ENCODE assay signal across 32 cellular contexts in the genomic region with DNA sequence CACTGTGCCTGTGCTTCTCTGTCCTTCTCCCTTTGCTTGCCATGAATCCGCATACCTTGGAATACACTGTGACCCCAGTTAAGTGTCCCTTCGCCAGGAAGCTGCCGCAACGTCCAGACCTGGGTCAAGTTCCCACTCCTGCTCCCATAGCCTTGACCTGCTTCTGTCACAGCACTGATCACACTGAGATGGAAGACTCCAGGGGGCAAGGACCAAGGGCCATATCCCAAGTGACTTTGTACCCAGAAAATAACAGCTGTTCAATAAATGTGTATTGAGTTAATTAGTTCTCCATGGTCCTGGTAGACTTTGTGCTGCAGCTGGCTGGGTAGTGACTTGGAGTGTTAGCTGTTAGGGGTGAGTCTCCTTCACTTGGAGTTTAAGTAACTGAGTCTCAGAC. TPM values are rescaled to one million over a fixed set of nuclear protein-coding genes. Genes with fewer than 3 reads are reported as not detected.
"Had no signal": no experiment of that assay in that cellular context is flagged by ENCODE, and none has a peak within 500 bp of the region (broad histone marks: within the 10 kb centered on the region; RNA-seq: fewer than 3 reads in every experiment).

No MANE protein-coding gene starts in this region.

- H3K4me1 Mint-ChIP-seq: stimulated activated naive CD8-positive, alpha-beta T cell treated with anti-CD3 and anti-CD28 coated beads, Interleukin-15, amount 100 ng/mL, for 72 hours had no signal

- H3K27me3 Mint-ChIP-seq: stimulated activated memory B cell treated with anti-CD40 and anti-IgM and Interleukin-4, amounts not matched to agents 10 μg/mL and 1 μg/mL and 100 μg/mL, for 72 hours; type B pancreatic cell had no signal

- H3K36me3 ChIP-seq: left ventricle myocardium inferior, pancreas, prostate gland, sigmoid colon, tibial nerve, uterus had no signal

- H3K4me3 ChIP-seq: left ventricle myocardium inferior, lung, mucosa of descending colon, pancreas, prostate gland, sigmoid colon, smooth muscle cell, tibial nerve, uterus had no signal

- H3K9me3 ChIP-seq: left ventricle myocardium inferior, mucosa of descending colon, pancreas, prostate gland, sigmoid colon, tibial nerve, uterus had no signal

- ATAC-seq: mucosa of descending colon; naive thymus-derived CD4-positive, alpha-beta T cell; natural killer cell treated with Interleukin-12 subunit alpha and Interleukin-12 subunit beta and Interleukin-15 and Interleukin-18, amount 100 ng/mL, for 72 hours; pancreas; right cardiac atrium; stimulated activated memory B cell treated with anti-CD40 and anti-IgM and Interleukin-4, amounts not matched to agents 10 μg/mL and 1 μg/mL and 100 μg/mL, for 72 hours; stimulated activated naive CD8-positive, alpha-beta T cell treated with anti-CD3 and anti-CD28 coated beads, Interleukin-15, amount 100 ng/mL, for 72 hours had no signal

- H3K36me3 Mint-ChIP-seq: immature natural killer cell; naive thymus-derived CD4-positive, alpha-beta T cell; natural killer cell treated with Interleukin-12 subunit alpha and Interleukin-12 subunit beta and Interleukin-15 and Interleukin-18, amount 100 ng/mL, for 72 hours; stimulated activated memory B cell treated with anti-CD40 and anti-IgM and Interleukin-4, amounts not matched to agents 10 μg/mL and 1 μg/mL and 100 μg/mL, for 72 hours; type B pancreatic cell had no signal

- H3K9me3 Mint-ChIP-seq: immature natural killer cell; naive thymus-derived CD4-positive, alpha-beta T cell; natural killer cell treated with Interleukin-12 subunit alpha and Interleukin-12 subunit beta and Interleukin-15 and Interleukin-18, amount 100 ng/mL, for 72 hours; stimulated activated naive CD8-positive, alpha-beta T cell treated with anti-CD3 and anti-CD28 coated beads, Interleukin-15, amount 100 ng/mL, for 72 hours; type B pancreatic cell had no signal

- DNase-seq: hippocampal formation; immature natural killer cell; kidney; left ventricle myocardium inferior; midbrain; mucosa of descending colon; naive thymus-derived CD4-positive, alpha-beta T cell; nucleus accumbens; posterior cingulate gyrus; retina; right cardiac atrium; sigmoid colon; stimulated activated CD4-positive, alpha-beta T cell treated with anti-CD3 and anti-CD28 coated beads, Interleukin-1b, Interleukin-23, amount 100 ng/mL, for 48 hours; stimulated activated CD4-positive, alpha-beta T cell treated with anti-CD3 and anti-CD28 coated beads, Interleukin-2, amount 100 ng/mL, for 48 hours; stimulated activated CD4-positive, alpha-beta T cell treated with anti-CD3 and anti-CD28 coated beads, Interleukin-4, amount 100 ng/mL, for 4 hours; stimulated activated CD8-positive, alpha-beta memory T cell treated with anti-CD3 and anti-CD28 coated beads, Interleukin-4, amount 100 ng/mL, for 48 hours; stimulated activated naive CD4-positive, alpha-beta T cell treated with Interleukin-2 at 50 U/mL for 16 hours; stimulated activated naive CD8-positive, alpha-beta T cell treated with anti-CD3 and anti-CD28 coated beads, Interleukin-15, amount 100 ng/mL, for 72 hours; substantia nigra; uterus had no signal

- H3K4me1 ChIP-seq: prostate gland, sigmoid colon, uterus had no signal

- H3K4me3 Mint-ChIP-seq: immature natural killer cell; naive thymus-derived CD4-positive, alpha-beta T cell; natural killer cell treated with Interleukin-12 subunit alpha and Interleukin-12 subunit beta and Interleukin-15 and Interleukin-18, amount 100 ng/mL, for 72 hours; stimulated activated memory B cell treated with anti-CD40 and anti-IgM and Interleukin-4, amounts not matched to agents 10 μg/mL and 1 μg/mL and 100 μg/mL, for 72 hours; stimulated activated naive CD8-positive, alpha-beta T cell treated with anti-CD3 and anti-CD28 coated beads, Interleukin-15, amount 100 ng/mL, for 72 hours; type B pancreatic cell had no signal

- H3K27me3 ChIP-seq: pancreas, sigmoid colon, tibial nerve, uterus had no signal

- H3K27ac ChIP-seq: left ventricle myocardium inferior, pancreas, prostate gland, sigmoid colon, tibial nerve, uterus had no signal

- H3K27ac Mint-ChIP-seq: naive thymus-derived CD4-positive, alpha-beta T cell; natural killer cell treated with Interleukin-12 subunit alpha and Interleukin-12 subunit beta and Interleukin-15 and Interleukin-18, amount 100 ng/mL, for 72 hours; stimulated activated memory B cell treated with anti-CD40 and anti-IgM and Interleukin-4, amounts not matched to agents 10 μg/mL and 1 μg/mL and 100 μg/mL, for 72 hours; type B pancreatic cell had no signal

- H3K4me2 ChIP-seq: smooth muscle cell had no signal

RNA-seq across cellular contexts. Expression of a gene that starts 25.8 kb away (rescaled TPM):
- total RNA-seq: myocyte; naive thymus-derived CD4-positive, alpha-beta T cell; natural killer cell treated with Interleukin-12 subunit alpha and Interleukin-12 subunit beta and Interleukin-15 and Interleukin-18, amount 100 ng/mL, for 72 hours; osteoblast; prostate gland; sigmoid colon; temporal lobe; tibial nerve had no signal
- polyA plus RNA-seq: immature natural killer cell; naive thymus-derived CD4-positive, alpha-beta T cell; neural cell; smooth muscle cell had no signal
